In genomic region chr6:109978174-109979032, GRCh38 we compare ENCODE assay signal across 9 cellular contexts. TPM values are rescaled to one million over a fixed set of nuclear protein-coding genes. Genes with fewer than 3 reads are reported as not detected.
DNase-seq lines count a peak whose midpoint lies in the region; ATAC-seq, FAIRE-seq and TF ChIP-seq lines count a peak whose summit lies in the region.
"Had no signal": no experiment of that assay in that cellular context is flagged by ENCODE, and none has a peak within 500 bp of the region (broad histone marks: within the 10 kb centered on the region; RNA-seq: fewer than 3 reads in every experiment).

A gene with protein sequence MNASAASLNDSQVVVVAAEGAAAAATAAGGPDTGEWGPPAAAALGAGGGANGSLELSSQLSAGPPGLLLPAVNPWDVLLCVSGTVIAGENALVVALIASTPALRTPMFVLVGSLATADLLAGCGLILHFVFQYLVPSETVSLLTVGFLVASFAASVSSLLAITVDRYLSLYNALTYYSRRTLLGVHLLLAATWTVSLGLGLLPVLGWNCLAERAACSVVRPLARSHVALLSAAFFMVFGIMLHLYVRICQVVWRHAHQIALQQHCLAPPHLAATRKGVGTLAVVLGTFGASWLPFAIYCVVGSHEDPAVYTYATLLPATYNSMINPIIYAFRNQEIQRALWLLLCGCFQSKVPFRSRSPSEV (plus strand): TSS chr6:109978311. CDS start chr6:109979113, 802 bp downstream.

- WGBS in HepG2 (ENCODE audit: low lambda C conversion rate) = 27% methylated on average over 42 of the region's 50 CpGs

- no peaks in the 10 kb centered on the region for H3K4me1 ChIP-seq in HepG2 (ENCODE audit: insufficient read depth, low read length)

- peak; percentile 44 for DNase-seq in GM12865 (ENCODE audit: low read depth)
- peak; percentile 80 for DNase-seq in NCI-H1092 treated with DMSO at 0.1 percent for 48 hours (lab: John Stamatoyannopoulos, UW)
- peak; percentile 22 for DNase-seq in T1000 (lab: John Stamatoyannopoulos, UW)
- peak; percentile 49 for DNase-seq in cerebellum (ENCODE audit: low spot score)
- DNase-seq in HepG2 (ENCODE audit: low spot score) = peak; percentile 24
- DNase-seq in stimulated activated CD8-positive, alpha-beta memory T cell treated with anti-CD3 and anti-CD28 coated beads, Interleukin-2, amount 100 ng/mL, for 48 hours (ENCODE audit: low read depth in 2 of 2) = peak; percentile 25 to 43
- DNase-seq in stimulated activated naive CD4-positive, alpha-beta T cell treated with Interleukin-2 at 50 U/mL for 16 hours (lab: John Stamatoyannopoulos, UW) = no peak
- no peak for DNase-seq in mesenteric fat pad (ENCODE audit: low spot score)

- H3K9ac ChIP-seq in HepG2 (ENCODE audit: insufficient read depth, low read depth, low read length) = no peak within 1 kb of the TSS

- H3K27ac ChIP-seq in HepG2 (ENCODE audit: extremely low read length, insufficient read depth, low read length) = no peak within 1 kb of the TSS
- H3K27ac ChIP-seq: neutrophil had no signal

- no peaks in the 10 kb centered on the region for H3K9me3 ChIP-seq in HepG2 (ENCODE audit: low read length)
- H3K9me3 ChIP-seq: neutrophil had no signal

- no peak within 1 kb of the TSS for H3K4me2 ChIP-seq in HepG2 (ENCODE audit: low read depth, low read length)

- peak; percentile 98 for ATAC-seq in HepG2

- FAIRE-seq in HepG2 (lab: Jason Lieb, UNC) = no peak

- H3K4me3 ChIP-seq in GM12865 (ENCODE audit: low read depth, low read length) = no peak within 1 kb of the TSS
- H3K4me3 ChIP-seq in HepG2 (replicated peaks in 1 of 3; ENCODE audit: insufficient read depth in 1 of 3, low read depth in 2 of 3, low read length in 3 of 3) = no peak within 1 kb of the TSS

- H2AFZ ChIP-seq in HepG2 (ENCODE audit: low read length) = no peak within 1 kb of the TSS

- intact Hi-C loops in HepG2 (cut with micrococcal nuclease; ENCODE audit: unreplicated experiment) = no loop called here

- H4K20me1 ChIP-seq in HepG2 (ENCODE audit: insufficient read depth, low read length) = no peaks in the 10 kb centered on the region

- CTCF ChIA-PET in HepG2 (lab: Yijun Ruan, JAX; ENCODE audit: low intra/inter-chr PET ratio, low total read pairs) = no interaction called here

- TF ChIP-seq CTCF in GM12865 (IDR thresholded peaks at IDR 0.05; ENCODE audit: insufficient read depth, low read depth, low read length, missing control alignments) (no peak), HepG2 (CRISPR knock-in tag; IDR thresholded peaks at IDR 0.05) (no peak)

- no peak for TF ChIP-seq RAD21 in HepG2 (CRISPR knock-in tag; IDR thresholded peaks at IDR 0.05)

- H3K36me3 ChIP-seq in HepG2 (replicated peaks in 1 of 2; ENCODE audit: control insufficient read depth in 1 of 2, insufficient read depth in 2 of 2, low read length in 2 of 2) = no peaks in the 10 kb centered on the region
- H3K36me3 ChIP-seq: neutrophil had no signal

- POLR2A ChIA-PET in HepG2 (lab: Yijun Ruan, JAX) = no interaction called here

- TF ChIP-seq EP300 in HepG2 (IDR thresholded peaks at IDR 0.05; ENCODE audit: low read depth in 2 of 2, low read length in 2 of 2) (no peak), HepG2 (CRISPR knock-in tag; IDR thresholded peaks at IDR 0.05; ENCODE audit: borderline replicate concordance) (no peak)

- no peaks in the 10 kb centered on the region for H3K79me2 ChIP-seq in HepG2 (ENCODE audit: insufficient read depth, low read length)

- no peak for TF ChIP-seq POLR2A in HepG2 (IDR thresholded peaks at IDR 0.05; ENCODE audit: insufficient read depth in 1 of 2, low read depth in 2 of 2, low read length in 2 of 2)

- no TSS peak for BruUV-seq in HepG2 (replicated peaks; lab: Mats Ljungman, UMichigan)

- in situ Hi-C loops in HepG2 (cut with HindIII; ENCODE audit: extremely low pct_ligation_motif_present, low pct_unique_long_range_greater_than_20kb) = no loop called here

- no peaks in the 10 kb centered on the region; a peak in 1 of 5 replicates for H3K27me3 ChIP-seq in HepG2 (ENCODE audit: control insufficient read depth in 1 of 2, insufficient read depth in 2 of 2, low read length in 2 of 2)

TF ChIP-seq in HepG2, 621 proteins besides CTCF, POLR2A, EP300 and RAD21 (continues in another document):
- TF ChIP-seq KAT8 (CRISPR knock-in tag; IDR thresholded peaks at IDR 0.05) (no peak), MTF1 (CRISPR knock-in tag; IDR thresholded peaks at IDR 0.05) (peak; percentile 53; the same call in 1 of the 2 replicates), ZBTB43 (CRISPR knock-in tag; conservative IDR thresholded peaks at IDR 0.05) (peak; percentile 91), ZNF816 (CRISPR knock-in tag; IDR thresholded peaks at IDR 0.05; ENCODE audit: borderline replicate concordance) (peak; percentile 75; the same call in 1 of the 2 replicates), DDIT3 (CRISPR knock-in tag; IDR thresholded peaks at IDR 0.05) (no peak), PAXIP1 (CRISPR knock-in tag; conservative IDR thresholded peaks at IDR 0.05) (no peak), ATF7-NPFF (CRISPR knock-in tag; IDR thresholded peaks at IDR 0.05; ENCODE audit: low read depth) (peak; percentile 52; the same call in 1 of the 2 replicates), ARNT (IDR thresholded peaks at IDR 0.05) (no peak), HOXA5 (CRISPR knock-in tag; IDR thresholded peaks at IDR 0.05) (peak; percentile 94), KDM3A (CRISPR knock-in tag; IDR thresholded peaks at IDR 0.05; ENCODE audit: low read depth) (no peak)
- TF ChIP-seq, protein P1, sequence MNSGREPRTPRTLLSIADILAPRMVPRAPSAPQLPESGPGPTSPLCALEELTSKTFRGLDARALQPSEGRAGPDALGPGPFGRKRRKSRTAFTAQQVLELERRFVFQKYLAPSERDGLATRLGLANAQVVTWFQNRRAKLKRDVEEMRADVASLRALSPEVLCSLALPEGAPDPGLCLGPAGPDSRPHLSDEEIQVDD (CRISPR knock-in tag; IDR thresholded peaks at IDR 0.05; ENCODE audit: borderline replicate concordance) = no peak

RNA-seq across cellular contexts. Expression of the gene that starts here (rescaled TPM):
- 0.27 TPM for total RNA-seq in cerebellum
- total RNA-seq in HepG2 (2016; rRNA removed; fragmentation: Illumina TruSeq; extraction: Trizol) = not detected in 2 replicates
- total RNA-seq in HepG2 (2016; cell fraction: cytosol; rRNA removed; fragmentation: Illumina TruSeq; extraction: Trizol; ENCODE audit: low read depth) = not detected in 2 replicates
- not detected in 2 replicates for total RNA-seq in HepG2 (2016; cell fraction: insoluble cytoplasmic fraction; rRNA removed; fragmentation: Illumina TruSeq; extraction: Trizol)
- total RNA-seq in HepG2 (2016; cell fraction: membrane; rRNA removed; fragmentation: Illumina TruSeq; extraction: Trizol) = not detected in 2 replicates
- not detected in 2 replicates for total RNA-seq in HepG2 (2016; cell fraction: nucleus; rRNA removed; fragmentation: Illumina TruSeq; extraction: Trizol)
- polyA plus RNA-seq in HepG2 (2011; rRNA removed) = not detected in 2 replicates
- not detected in 2 replicates for polyA plus RNA-seq in HepG2 (2011; cell fraction: cytosol; rRNA removed)
- not detected in 2 replicates for polyA plus RNA-seq in HepG2 (2011; cell fraction: nucleus; rRNA removed)
- not detected in 2 replicates for polyA plus RNA-seq in HepG2 (2012)
- polyA plus RNA-seq in HepG2 (2016; cell fraction: cytosol; fragmentation: Illumina TruSeq; extraction: Trizol; ENCODE audit: low read depth) = not detected in 2 replicates
- not detected in 2 replicates for polyA plus RNA-seq in HepG2 (2016; cell fraction: insoluble cytoplasmic fraction; fragmentation: Illumina TruSeq; extraction: Trizol; ENCODE audit: low read depth)
- polyA plus RNA-seq in HepG2 (2016; cell fraction: membrane; fragmentation: Illumina TruSeq; extraction: Trizol; ENCODE audit: low read depth) = not detected in 2 replicates
- polyA plus RNA-seq in HepG2 (2016; cell fraction: nucleus; fragmentation: Illumina TruSeq; extraction: Trizol; ENCODE audit: insufficient read depth, low read depth) = not detected in 2 replicates
- not detected in 2 replicates for polyA minus RNA-seq in HepG2 (2011; rRNA and poly(A)+ RNA removed; ENCODE audit: low replicate concordance)
- polyA minus RNA-seq in HepG2 (2011; cell fraction: cytosol; rRNA and poly(A)+ RNA removed) = not detected in 2 replicates
- not detected in 2 replicates for polyA minus RNA-seq in HepG2 (2011; cell fraction: nucleus; rRNA and poly(A)+ RNA removed)
- total RNA-seq in mesenteric fat pad = not detected

Comparison
In these comparisons a context has a peak if more than half of its experiments do, and no peak if none do; other contexts are left out.
1. Peak in DNase-seq in cerebellum; RNA of the gene not detected or under 1 TPM.
2. Peak in DNase-seq and ATAC-seq in HepG2; RNA of the gene not detected or under 1 TPM.
3. DNase-seq: peak in GM12865 (single experiment), NCI-H1092 treated with DMSO at 0.1 percent for 48 hours (single experiment), T1000 (single experiment) and stimulated activated CD8-positive, alpha-beta memory T cell treated with anti-CD3 and anti-CD28 coated beads, Interleukin-2, amount 100 ng/mL, for 48 hours (2 of 2); none in stimulated activated naive CD4-positive, alpha-beta T cell treated with Interleukin-2 at 50 U/mL for 16 hours (single experiment) and mesenteric fat pad (single experiment).